In the genomic region with DNA sequence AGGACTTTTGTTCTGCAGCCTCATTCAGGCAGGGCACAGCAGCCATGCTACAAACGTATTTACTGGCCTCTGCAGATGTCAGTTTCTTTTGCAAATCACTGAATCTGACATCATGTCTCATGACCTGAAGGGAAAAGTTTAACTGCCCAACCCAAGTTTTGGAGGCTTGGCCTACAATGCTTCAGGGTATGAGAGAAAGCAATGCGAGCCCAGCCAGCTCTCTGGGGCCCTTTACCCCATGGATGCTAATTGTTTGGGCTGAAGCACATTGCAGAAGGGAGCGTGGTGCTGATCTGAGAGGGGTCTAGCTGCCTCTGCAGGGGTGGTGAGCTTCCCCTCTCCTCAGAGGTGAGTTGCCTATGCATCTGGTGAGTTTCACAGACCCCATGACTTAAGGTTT, we compare ENCODE assay signal across 9 cellular contexts.
"Had no signal": no experiment of that assay in that cellular context is flagged by ENCODE, and none has a peak within 500 bp of the region (broad histone marks: within the 10 kb centered on the region; RNA-seq: fewer than 3 reads in every experiment).

No MANE protein-coding gene starts in this region.

- H3K9ac ChIP-seq: GM23248 had no signal

- H3K27ac ChIP-seq: GM23248 had no signal

- FAIRE-seq: H54, HTR-8/SVneo had no signal

- H3K4me1 Mint-ChIP-seq: IgD-negative memory B cell had no signal

- H3K4me3 ChIP-seq: GM23248 had no signal

- H2AFZ ChIP-seq: GM23248 had no signal

- H3K9me3 Mint-ChIP-seq: H9, HFFc6, IgD-negative memory B cell had no signal

- H3K36me3 Mint-ChIP-seq: IgD-negative memory B cell had no signal

- H3K4me3 Mint-ChIP-seq: H9, HFFc6, IgD-negative memory B cell had no signal

- H3K27ac Mint-ChIP-seq: H9, HFFc6, IgD-negative memory B cell had no signal

- DNase-seq: GM23248, GOT3, H9, HCEC 1CT, HFFc6, KBM-7 had no signal
